14 cellular contexts compared by ENCODE assay signal in the genomic region with DNA sequence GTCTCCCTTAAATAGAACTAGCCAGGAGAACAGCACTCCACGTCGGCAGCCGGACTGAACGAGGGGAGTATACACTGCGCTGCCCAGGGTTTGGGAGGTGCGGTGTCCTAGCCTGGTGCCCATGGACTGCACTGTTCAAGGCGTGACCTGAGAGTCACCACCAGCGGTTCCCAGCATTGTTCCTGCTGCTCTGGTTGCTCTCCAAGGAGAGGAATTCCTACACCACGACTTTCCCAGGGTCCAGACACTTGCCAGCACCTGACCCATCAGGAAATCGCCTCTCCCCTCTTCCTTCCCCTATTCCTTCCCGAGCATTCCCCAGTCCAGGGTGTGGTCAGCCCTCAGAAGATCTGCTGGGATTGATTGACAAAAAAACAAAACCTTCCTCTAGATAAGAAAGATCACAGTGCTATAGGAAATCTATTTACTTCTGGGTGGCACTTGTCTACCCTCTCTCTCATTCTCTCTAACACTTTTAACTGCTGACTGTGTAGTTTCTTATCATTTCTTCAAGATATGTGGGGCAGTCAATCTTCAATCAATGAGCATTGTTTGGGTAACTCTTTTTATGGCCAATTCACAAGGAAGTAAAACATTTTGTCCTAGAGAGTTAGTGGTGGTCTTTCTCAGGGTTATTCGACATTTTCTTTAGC.
DNase-seq lines count a peak whose midpoint lies in the region; ATAC-seq and TF ChIP-seq lines count a peak whose summit lies in the region.
"Had no signal": no experiment of that assay in that cellular context is flagged by ENCODE, and none has a peak within 500 bp of the region (broad histone marks: within the 10 kb centered on the region; RNA-seq: fewer than 3 reads in every experiment).

No MANE protein-coding gene starts in this region.

- 83% methylated on average over 11 of the region's 12 CpGs for WGBS in mammary epithelial cell (ENCODE audit: low coverage, missing lambda C conversion rate)

- H3K4me3 Mint-ChIP-seq in activated naive CD8-positive, alpha-beta T cell treated with anti-CD3 and anti-CD28 coated beads, Interleukin-2, amount 50 U/mL, for 24 hours: no peak overlapping the region
- H3K4me3 Mint-ChIP-seq: T-helper 1 cell treated with Interleukin-12 subunit alpha and Interleukin-12 subunit beta and Interleukin-4 antibody, amounts not matched to agents 30 μg/mL and 1 μg/mL, for 36 hours had no signal

- H3K9ac ChIP-seq in mammary epithelial cell (ENCODE audit: insufficient read depth, low read length): no peak overlapping the region

- dilution Hi-C loops in mammary epithelial cell (cut with HindIII; ENCODE audit: low sequenced_read_pairs): no loop called here

- peak; percentile 33 for ATAC-seq in sciatic nerve
- ATAC-seq in activated naive CD8-positive, alpha-beta T cell treated with anti-CD3 and anti-CD28 coated beads, Interleukin-2, amount 50 U/mL, for 24 hours: no peak
- ATAC-seq: mucosa of descending colon had no signal

- H3K36me3 ChIP-seq in mammary epithelial cell (ENCODE audit: insufficient read depth, low read length): no peaks in the 10 kb centered on the region
- no peaks in the 10 kb centered on the region for H3K36me3 ChIP-seq in WERI-Rb-1
- H3K36me3 ChIP-seq: BLaER1 treated with 17β-estradiol and CSF1 and Interleukin-3, amounts not matched to agents 10 nM and 100 nM had no signal

- TF ChIP-seq CTCF in mammary epithelial cell (conservative IDR thresholded peaks at IDR 0.05 in 1 of 2, IDR thresholded peaks at IDR 0.05 in 1 of 2; ENCODE audit: extremely low read depth in 1 of 2, insufficient read depth in 1 of 2, low read depth in 1 of 2, low read length in 2 of 2): no peak
- no peak for TF ChIP-seq CTCF in WERI-Rb-1 (IDR thresholded peaks at IDR 0.05; ENCODE audit: low read depth, low read length)

- no peaks in the 10 kb centered on the region for H3K4me1 Mint-ChIP-seq in activated naive CD8-positive, alpha-beta T cell treated with anti-CD3 and anti-CD28 coated beads, Interleukin-2, amount 50 U/mL, for 24 hours

- H3K4me1 ChIP-seq in mammary epithelial cell (ENCODE audit: insufficient read depth, low read length): peaks cover 17% of the 10 kb centered on the region

- H3K4me3 ChIP-seq in mammary epithelial cell (replicated peaks in 1 of 3; ENCODE audit: insufficient read depth in 1 of 3, low read depth in 2 of 3, low read length in 3 of 3) (no peak overlapping the region), WERI-Rb-1 (ENCODE audit: low read depth, low read length) (no peak overlapping the region)
- H3K4me3 ChIP-seq: BLaER1 treated with 17β-estradiol and CSF1 and Interleukin-3, amounts not matched to agents 10 nM and 100 nM; mucosa of descending colon had no signal

- DNase-seq in HK-2 (ENCODE audit: unreplicated experiment): peak; percentile 36
- no peak for DNase-seq in mammary epithelial cell
- peak; percentile 86 for DNase-seq in islet precursor cell
- no peak for DNase-seq in sciatic nerve (ENCODE audit: low spot score)
- no peak for DNase-seq in activated naive CD8-positive, alpha-beta T cell treated with anti-CD3 and anti-CD28 coated beads, Interleukin-2, amount 50 U/mL, for 24 hours
- no peak for DNase-seq in activated CD4-positive, CD25-positive, alpha-beta regulatory T cell treated with anti-CD3 and anti-CD28 coated beads, Interleukin-2, amount 50 U/mL, for 72 hours
- DNase-seq in WERI-Rb-1: no peak
- DNase-seq in LoVo (ENCODE audit: low spot score): no peak
- DNase-seq: activated CD4-positive, alpha-beta T cell treated with anti-CD3 and anti-CD28 coated beads for 48 hours; hippocampal formation; mucosa of descending colon; NCI-H2171 treated with DMSO at 0.1 percent for 48 hours had no signal

- no peaks in the 10 kb centered on the region for H3K36me3 Mint-ChIP-seq in activated naive CD8-positive, alpha-beta T cell treated with anti-CD3 and anti-CD28 coated beads, Interleukin-2, amount 50 U/mL, for 24 hours (ENCODE audit: low read depth)

- no peaks in the 10 kb centered on the region for H3K27me3 ChIP-seq in mammary epithelial cell (ENCODE audit: insufficient read depth, low read length)
- H3K27me3 ChIP-seq in WERI-Rb-1 (ENCODE audit: insufficient read depth, low read depth, severe bottlenecking): no peaks in the 10 kb centered on the region
- H3K27me3 ChIP-seq: BLaER1 treated with 17β-estradiol and CSF1 and Interleukin-3, amounts not matched to agents 10 nM and 100 nM had no signal

- no TSS peak for BruUV-seq in mammary epithelial cell (replicated peaks; lab: Mats Ljungman, UMichigan)

- in situ Hi-C loops in mammary epithelial cell (cut with MboI; ENCODE audit: low sequenced_read_pairs in 2 of 2): loop anchor here (5.0 to 10.0 kb wide), 2 partner anchors 276 to 687 kb away; no protein-coding TSS in a partner anchor

- intact Hi-C loops in mammary epithelial cell (cut with micrococcal nuclease): no loop called here
- intact Hi-C loops in sciatic nerve (cut with DNase I): loop anchor here (5.0 kb wide), 1 partner anchor 677 kb away; no protein-coding TSS in a partner anchor

- H3K27ac ChIP-seq in mammary epithelial cell (ENCODE audit: insufficient read depth, low read depth, low read length) (no peak overlapping the region), WERI-Rb-1 (no peak overlapping the region)
- H3K27ac ChIP-seq: BLaER1 treated with 17β-estradiol and CSF1 and Interleukin-3, amounts not matched to agents 10 nM and 100 nM had no signal

- H2AFZ ChIP-seq in mammary epithelial cell (ENCODE audit: low read depth, low read length): peak overlapping the region; percentile 24

- no peaks in the 10 kb centered on the region for H3K79me2 ChIP-seq in mammary epithelial cell (ENCODE audit: insufficient read depth, low read length)

- H3K27ac Mint-ChIP-seq in activated naive CD8-positive, alpha-beta T cell treated with anti-CD3 and anti-CD28 coated beads, Interleukin-2, amount 50 U/mL, for 24 hours: no peak overlapping the region
- H3K27ac Mint-ChIP-seq: T-helper 1 cell treated with Interleukin-12 subunit alpha and Interleukin-12 subunit beta and Interleukin-4 antibody, amounts not matched to agents 30 μg/mL and 1 μg/mL, for 36 hours had no signal

- no peaks in the 10 kb centered on the region for H3K9me3 Mint-ChIP-seq in activated naive CD8-positive, alpha-beta T cell treated with anti-CD3 and anti-CD28 coated beads, Interleukin-2, amount 50 U/mL, for 24 hours
- H3K9me3 Mint-ChIP-seq: T-helper 1 cell treated with Interleukin-12 subunit alpha and Interleukin-12 subunit beta and Interleukin-4 antibody, amounts not matched to agents 30 μg/mL and 1 μg/mL, for 36 hours had no signal

- H4K20me1 ChIP-seq in mammary epithelial cell (ENCODE audit: insufficient read depth, low read length): no peaks in the 10 kb centered on the region
- H4K20me1 ChIP-seq: BLaER1 treated with 17β-estradiol and CSF1 and Interleukin-3, amounts not matched to agents 10 nM and 100 nM had no signal

- H3K27me3 Mint-ChIP-seq in activated naive CD8-positive, alpha-beta T cell treated with anti-CD3 and anti-CD28 coated beads, Interleukin-2, amount 50 U/mL, for 24 hours: no peaks in the 10 kb centered on the region

- CTCF ChIA-PET in mammary epithelial cell (lab: Charles Lee; ENCODE audit: low non-redundant PET): no interaction called here

- no peak overlapping the region for H3K4me2 ChIP-seq in mammary epithelial cell (ENCODE audit: insufficient read depth, low read depth, low read length)
- H3K4me2 ChIP-seq: BLaER1 treated with 17β-estradiol and CSF1 and Interleukin-3, amounts not matched to agents 10 nM and 100 nM had no signal

- H3K9me3 ChIP-seq in mammary epithelial cell (replicated peaks; ENCODE audit: insufficient read depth, low read length) (no peaks in the 10 kb centered on the region), WERI-Rb-1 (ENCODE audit: severe bottlenecking) (no peaks in the 10 kb centered on the region)
- H3K9me3 ChIP-seq: BLaER1 treated with 17β-estradiol and CSF1 and Interleukin-3, amounts not matched to agents 10 nM and 100 nM; mucosa of descending colon had no signal

Comparison
In these comparisons a context has a peak if more than half of its experiments do, and no peak if none do; other contexts are left out.
1. DNase-seq: peak in HK-2 (single experiment) and islet precursor cell (single experiment); none in mammary epithelial cell (single experiment), sciatic nerve (single experiment), activated naive CD8-positive, alpha-beta T cell treated with anti-CD3 and anti-CD28 coated beads, Interleukin-2, amount 50 U/mL, for 24 hours (single experiment), activated CD4-positive, CD25-positive, alpha-beta regulatory T cell treated with anti-CD3 and anti-CD28 coated beads, Interleukin-2, amount 50 U/mL, for 72 hours (single experiment), WERI-Rb-1 (single experiment) and LoVo (single experiment).